In the genomic region with DNA sequence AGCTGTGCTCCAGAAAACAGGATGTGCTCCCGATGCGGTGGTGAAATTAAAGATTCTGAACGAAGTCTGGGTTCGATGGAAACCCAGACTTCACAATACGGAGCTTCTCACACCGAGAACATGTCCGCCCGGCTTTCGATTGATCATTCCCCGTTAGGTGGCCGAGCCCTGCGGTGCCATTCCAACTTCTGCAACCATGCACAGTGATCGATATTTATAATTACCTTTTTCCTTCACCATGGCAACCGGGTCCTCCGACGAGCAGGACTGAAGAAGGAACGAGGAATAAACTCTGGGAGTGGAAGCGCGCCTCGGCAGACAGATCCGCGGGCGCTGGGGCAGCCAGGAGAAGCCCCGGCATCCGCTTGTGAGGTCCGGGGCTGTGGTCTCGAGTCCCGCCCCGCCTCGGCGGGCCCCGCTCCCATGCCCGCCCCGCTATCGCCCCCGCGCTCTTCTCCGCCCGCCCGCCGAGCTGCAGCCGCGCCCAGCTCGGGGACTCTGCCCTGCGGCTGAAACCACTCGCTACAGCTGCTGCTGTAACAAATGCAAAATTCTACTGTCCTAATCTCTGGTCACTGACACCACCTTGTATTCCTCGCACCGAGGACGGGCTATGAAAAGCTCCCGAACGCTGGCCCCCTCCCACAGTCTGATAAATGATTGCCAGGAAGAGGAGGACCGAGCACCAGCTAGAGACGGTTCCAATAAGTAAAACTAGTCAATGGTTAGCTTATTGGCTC, we compare ENCODE assay signal across 1 cellular context.
TF ChIP-seq lines count a peak whose summit lies in the region.

No MANE protein-coding gene starts in this region.

TF ChIP-seq in HepG2, 621 proteins besides CTCF, POLR2A, EP300 and RAD21 (continued from another document and continues in another):
- TF ChIP-seq FOXA1 (IDR thresholded peaks at IDR 0.05) (no peak), FOXA1 (CRISPR knock-in tag; IDR thresholded peaks at IDR 0.05) (no peak), ZKSCAN1 (IDR thresholded peaks at IDR 0.05; ENCODE audit: low read length) (no peak), NR2F1 (CRISPR knock-in tag; IDR thresholded peaks at IDR 0.05) (no peak), ZNF33A (CRISPR knock-in tag; IDR thresholded peaks at IDR 0.05; ENCODE audit: borderline replicate concordance) (no peak), SALL1 (CRISPR knock-in tag; IDR thresholded peaks at IDR 0.05) (peak; percentile 67), RFX3 (CRISPR knock-in tag; IDR thresholded peaks at IDR 0.05) (peak; percentile 55), ZNF468 (CRISPR knock-in tag; IDR thresholded peaks at IDR 0.05) (no peak), SIN3A (IDR thresholded peaks at IDR 0.05; ENCODE audit: borderline replicate concordance, low read depth, low read length) (peak; percentile 19; the same call in 1 of the 2 replicates), CREB1 (IDR thresholded peaks at IDR 0.05) (no peak), CREB1 (CRISPR knock-in tag; IDR thresholded peaks at IDR 0.05) (no peak), ZNF616 (CRISPR knock-in tag; IDR thresholded peaks at IDR 0.05; ENCODE audit: low read depth) (no peak), SIX1 (CRISPR knock-in tag; IDR thresholded peaks at IDR 0.05; ENCODE audit: borderline replicate concordance) (no peak), ZNF44 (CRISPR knock-in tag; IDR thresholded peaks at IDR 0.05) (no peak), ZC3H13 (CRISPR knock-in tag; IDR thresholded peaks at IDR 0.05) (no peak), NCOR1 (IDR thresholded peaks at IDR 0.05; ENCODE audit: borderline replicate concordance, low read length) (no peak), SOX5 (CRISPR knock-in tag; IDR thresholded peaks at IDR 0.05; ENCODE audit: borderline replicate concordance) (no peak), KLF13 (CRISPR knock-in tag; IDR thresholded peaks at IDR 0.05) (no peak), MED1 (CRISPR knock-in tag; IDR thresholded peaks at IDR 0.05) (no peak), SCMH1 (CRISPR knock-in tag; IDR thresholded peaks at IDR 0.05; ENCODE audit: borderline replicate concordance) (no peak), SMAD3 (CRISPR knock-in tag; IDR thresholded peaks at IDR 0.05) (no peak), TP53 (CRISPR knock-in tag; conservative IDR thresholded peaks at IDR 0.05) (no peak), RBFOX2 (IDR thresholded peaks at IDR 0.05; ENCODE audit: low read depth, low read length) (no peak), GATAD1 (CRISPR knock-in tag; IDR thresholded peaks at IDR 0.05) (no peak), GPN1 (CRISPR knock-in tag; IDR thresholded peaks at IDR 0.05; ENCODE audit: borderline replicate concordance) (no peak), ZNF839 (CRISPR knock-in tag; IDR thresholded peaks at IDR 0.05; ENCODE audit: borderline replicate concordance) (no peak), TAF15 (IDR thresholded peaks at IDR 0.05; ENCODE audit: low read depth, low read length, poor library complexity, severe bottlenecking) (no peak), RORA (CRISPR knock-in tag; IDR thresholded peaks at IDR 0.05) (no peak), CENPT (CRISPR knock-in tag; IDR thresholded peaks at IDR 0.05; ENCODE audit: low read depth) (no peak)
- TF ChIP-seq, protein P1, sequence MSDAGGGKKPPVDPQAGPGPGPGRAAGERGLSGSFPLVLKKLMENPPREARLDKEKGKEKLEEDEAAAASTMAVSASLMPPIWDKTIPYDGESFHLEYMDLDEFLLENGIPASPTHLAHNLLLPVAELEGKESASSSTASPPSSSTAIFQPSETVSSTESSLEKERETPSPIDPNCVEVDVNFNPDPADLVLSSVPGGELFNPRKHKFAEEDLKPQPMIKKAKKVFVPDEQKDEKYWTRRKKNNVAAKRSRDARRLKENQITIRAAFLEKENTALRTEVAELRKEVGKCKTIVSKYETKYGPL (CRISPR knock-in tag; IDR thresholded peaks at IDR 0.05), result no peak
- TF ChIP-seq, protein P2, sequence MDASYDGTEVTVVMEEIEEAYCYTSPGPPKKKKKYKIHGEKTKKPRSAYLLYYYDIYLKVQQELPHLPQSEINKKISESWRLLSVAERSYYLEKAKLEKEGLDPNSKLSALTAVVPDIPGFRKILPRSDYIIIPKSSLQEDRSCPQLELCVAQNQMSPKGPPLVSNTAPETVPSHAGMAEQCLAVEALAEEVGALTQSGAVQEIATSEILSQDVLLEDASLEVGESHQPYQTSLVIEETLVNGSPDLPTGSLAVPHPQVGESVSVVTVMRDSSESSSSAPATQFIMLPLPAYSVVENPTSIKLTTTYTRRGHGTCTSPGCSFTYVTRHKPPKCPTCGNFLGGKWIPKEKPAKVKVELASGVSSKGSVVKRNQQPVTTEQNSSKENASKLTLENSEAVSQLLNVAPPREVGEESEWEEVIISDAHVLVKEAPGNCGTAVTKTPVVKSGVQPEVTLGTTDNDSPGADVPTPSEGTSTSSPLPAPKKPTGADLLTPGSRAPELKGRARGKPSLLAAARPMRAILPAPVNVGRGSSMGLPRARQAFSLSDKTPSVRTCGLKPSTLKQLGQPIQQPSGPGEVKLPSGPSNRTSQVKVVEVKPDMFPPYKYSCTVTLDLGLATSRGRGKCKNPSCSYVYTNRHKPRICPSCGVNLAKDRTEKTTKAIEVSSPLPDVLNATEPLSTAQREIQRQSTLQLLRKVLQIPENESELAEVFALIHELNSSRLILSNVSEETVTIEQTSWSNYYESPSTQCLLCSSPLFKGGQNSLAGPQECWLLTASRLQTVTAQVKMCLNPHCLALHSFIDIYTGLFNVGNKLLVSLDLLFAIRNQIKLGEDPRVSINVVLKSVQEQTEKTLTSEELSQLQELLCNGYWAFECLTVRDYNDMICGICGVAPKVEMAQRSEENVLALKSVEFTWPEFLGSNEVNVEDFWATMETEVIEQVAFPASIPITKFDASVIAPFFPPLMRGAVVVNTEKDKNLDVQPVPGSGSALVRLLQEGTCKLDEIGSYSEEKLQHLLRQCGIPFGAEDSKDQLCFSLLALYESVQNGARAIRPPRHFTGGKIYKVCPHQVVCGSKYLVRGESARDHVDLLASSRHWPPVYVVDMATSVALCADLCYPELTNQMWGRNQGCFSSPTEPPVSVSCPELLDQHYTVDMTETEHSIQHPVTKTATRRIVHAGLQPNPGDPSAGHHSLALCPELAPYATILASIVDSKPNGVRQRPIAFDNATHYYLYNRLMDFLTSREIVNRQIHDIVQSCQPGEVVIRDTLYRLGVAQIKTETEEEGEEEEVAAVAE (CRISPR knock-in tag; IDR thresholded peaks at IDR 0.05; ENCODE audit: borderline replicate concordance), result no peak
- TF ChIP-seq, protein P3, sequence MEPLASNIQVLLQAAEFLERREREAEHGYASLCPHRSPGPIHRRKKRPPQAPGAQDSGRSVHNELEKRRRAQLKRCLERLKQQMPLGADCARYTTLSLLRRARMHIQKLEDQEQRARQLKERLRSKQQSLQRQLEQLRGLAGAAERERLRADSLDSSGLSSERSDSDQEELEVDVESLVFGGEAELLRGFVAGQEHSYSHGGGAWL (CRISPR knock-in tag; IDR thresholded peaks at IDR 0.05), result no peak
- TF ChIP-seq, protein P4, sequence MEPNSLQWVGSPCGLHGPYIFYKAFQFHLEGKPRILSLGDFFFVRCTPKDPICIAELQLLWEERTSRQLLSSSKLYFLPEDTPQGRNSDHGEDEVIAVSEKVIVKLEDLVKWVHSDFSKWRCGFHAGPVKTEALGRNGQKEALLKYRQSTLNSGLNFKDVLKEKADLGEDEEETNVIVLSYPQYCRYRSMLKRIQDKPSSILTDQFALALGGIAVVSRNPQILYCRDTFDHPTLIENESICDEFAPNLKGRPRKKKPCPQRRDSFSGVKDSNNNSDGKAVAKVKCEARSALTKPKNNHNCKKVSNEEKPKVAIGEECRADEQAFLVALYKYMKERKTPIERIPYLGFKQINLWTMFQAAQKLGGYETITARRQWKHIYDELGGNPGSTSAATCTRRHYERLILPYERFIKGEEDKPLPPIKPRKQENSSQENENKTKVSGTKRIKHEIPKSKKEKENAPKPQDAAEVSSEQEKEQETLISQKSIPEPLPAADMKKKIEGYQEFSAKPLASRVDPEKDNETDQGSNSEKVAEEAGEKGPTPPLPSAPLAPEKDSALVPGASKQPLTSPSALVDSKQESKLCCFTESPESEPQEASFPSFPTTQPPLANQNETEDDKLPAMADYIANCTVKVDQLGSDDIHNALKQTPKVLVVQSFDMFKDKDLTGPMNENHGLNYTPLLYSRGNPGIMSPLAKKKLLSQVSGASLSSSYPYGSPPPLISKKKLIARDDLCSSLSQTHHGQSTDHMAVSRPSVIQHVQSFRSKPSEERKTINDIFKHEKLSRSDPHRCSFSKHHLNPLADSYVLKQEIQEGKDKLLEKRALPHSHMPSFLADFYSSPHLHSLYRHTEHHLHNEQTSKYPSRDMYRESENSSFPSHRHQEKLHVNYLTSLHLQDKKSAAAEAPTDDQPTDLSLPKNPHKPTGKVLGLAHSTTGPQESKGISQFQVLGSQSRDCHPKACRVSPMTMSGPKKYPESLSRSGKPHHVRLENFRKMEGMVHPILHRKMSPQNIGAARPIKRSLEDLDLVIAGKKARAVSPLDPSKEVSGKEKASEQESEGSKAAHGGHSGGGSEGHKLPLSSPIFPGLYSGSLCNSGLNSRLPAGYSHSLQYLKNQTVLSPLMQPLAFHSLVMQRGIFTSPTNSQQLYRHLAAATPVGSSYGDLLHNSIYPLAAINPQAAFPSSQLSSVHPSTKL (CRISPR knock-in tag; IDR thresholded peaks at IDR 0.05), result peak; percentile 45
- TF ChIP-seq, protein P5, sequence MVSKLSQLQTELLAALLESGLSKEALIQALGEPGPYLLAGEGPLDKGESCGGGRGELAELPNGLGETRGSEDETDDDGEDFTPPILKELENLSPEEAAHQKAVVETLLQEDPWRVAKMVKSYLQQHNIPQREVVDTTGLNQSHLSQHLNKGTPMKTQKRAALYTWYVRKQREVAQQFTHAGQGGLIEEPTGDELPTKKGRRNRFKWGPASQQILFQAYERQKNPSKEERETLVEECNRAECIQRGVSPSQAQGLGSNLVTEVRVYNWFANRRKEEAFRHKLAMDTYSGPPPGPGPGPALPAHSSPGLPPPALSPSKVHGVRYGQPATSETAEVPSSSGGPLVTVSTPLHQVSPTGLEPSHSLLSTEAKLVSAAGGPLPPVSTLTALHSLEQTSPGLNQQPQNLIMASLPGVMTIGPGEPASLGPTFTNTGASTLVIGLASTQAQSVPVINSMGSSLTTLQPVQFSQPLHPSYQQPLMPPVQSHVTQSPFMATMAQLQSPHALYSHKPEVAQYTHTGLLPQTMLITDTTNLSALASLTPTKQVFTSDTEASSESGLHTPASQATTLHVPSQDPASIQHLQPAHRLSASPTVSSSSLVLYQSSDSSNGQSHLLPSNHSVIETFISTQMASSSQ (IDR thresholded peaks at IDR 0.05; ENCODE audit: low read depth), result peak; percentile 39; the same call in 1 of the 2 replicates
- TF ChIP-seq, protein P5 (CRISPR knock-in tag; IDR thresholded peaks at IDR 0.05; ENCODE audit: borderline replicate concordance), result peak; percentile 79; the same call in 1 of the 2 replicates
- TF ChIP-seq, protein P6, sequence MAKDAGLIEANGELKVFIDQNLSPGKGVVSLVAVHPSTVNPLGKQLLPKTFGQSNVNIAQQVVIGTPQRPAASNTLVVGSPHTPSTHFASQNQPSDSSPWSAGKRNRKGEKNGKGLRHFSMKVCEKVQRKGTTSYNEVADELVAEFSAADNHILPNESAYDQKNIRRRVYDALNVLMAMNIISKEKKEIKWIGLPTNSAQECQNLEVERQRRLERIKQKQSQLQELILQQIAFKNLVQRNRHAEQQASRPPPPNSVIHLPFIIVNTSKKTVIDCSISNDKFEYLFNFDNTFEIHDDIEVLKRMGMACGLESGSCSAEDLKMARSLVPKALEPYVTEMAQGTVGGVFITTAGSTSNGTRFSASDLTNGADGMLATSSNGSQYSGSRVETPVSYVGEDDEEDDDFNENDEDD (CRISPR knock-in tag; IDR thresholded peaks at IDR 0.05; ENCODE audit: borderline replicate concordance), result no peak
- TF ChIP-seq, protein P7, sequence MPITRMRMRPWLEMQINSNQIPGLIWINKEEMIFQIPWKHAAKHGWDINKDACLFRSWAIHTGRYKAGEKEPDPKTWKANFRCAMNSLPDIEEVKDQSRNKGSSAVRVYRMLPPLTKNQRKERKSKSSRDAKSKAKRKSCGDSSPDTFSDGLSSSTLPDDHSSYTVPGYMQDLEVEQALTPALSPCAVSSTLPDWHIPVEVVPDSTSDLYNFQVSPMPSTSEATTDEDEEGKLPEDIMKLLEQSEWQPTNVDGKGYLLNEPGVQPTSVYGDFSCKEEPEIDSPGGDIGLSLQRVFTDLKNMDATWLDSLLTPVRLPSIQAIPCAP (CRISPR knock-in tag; IDR thresholded peaks at IDR 0.05; ENCODE audit: low read depth), result no peak
- TF ChIP-seq, protein P8, sequence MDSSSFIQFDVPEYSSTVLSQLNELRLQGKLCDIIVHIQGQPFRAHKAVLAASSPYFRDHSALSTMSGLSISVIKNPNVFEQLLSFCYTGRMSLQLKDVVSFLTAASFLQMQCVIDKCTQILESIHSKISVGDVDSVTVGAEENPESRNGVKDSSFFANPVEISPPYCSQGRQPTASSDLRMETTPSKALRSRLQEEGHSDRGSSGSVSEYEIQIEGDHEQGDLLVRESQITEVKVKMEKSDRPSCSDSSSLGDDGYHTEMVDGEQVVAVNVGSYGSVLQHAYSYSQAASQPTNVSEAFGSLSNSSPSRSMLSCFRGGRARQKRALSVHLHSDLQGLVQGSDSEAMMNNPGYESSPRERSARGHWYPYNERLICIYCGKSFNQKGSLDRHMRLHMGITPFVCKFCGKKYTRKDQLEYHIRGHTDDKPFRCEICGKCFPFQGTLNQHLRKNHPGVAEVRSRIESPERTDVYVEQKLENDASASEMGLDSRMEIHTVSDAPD (CRISPR knock-in tag; IDR thresholded peaks at IDR 0.05), result no peak
- TF ChIP-seq, protein P9, sequence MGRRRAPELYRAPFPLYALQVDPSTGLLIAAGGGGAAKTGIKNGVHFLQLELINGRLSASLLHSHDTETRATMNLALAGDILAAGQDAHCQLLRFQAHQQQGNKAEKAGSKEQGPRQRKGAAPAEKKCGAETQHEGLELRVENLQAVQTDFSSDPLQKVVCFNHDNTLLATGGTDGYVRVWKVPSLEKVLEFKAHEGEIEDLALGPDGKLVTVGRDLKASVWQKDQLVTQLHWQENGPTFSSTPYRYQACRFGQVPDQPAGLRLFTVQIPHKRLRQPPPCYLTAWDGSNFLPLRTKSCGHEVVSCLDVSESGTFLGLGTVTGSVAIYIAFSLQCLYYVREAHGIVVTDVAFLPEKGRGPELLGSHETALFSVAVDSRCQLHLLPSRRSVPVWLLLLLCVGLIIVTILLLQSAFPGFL (CRISPR knock-in tag; IDR thresholded peaks at IDR 0.05), result no peak
- TF ChIP-seq, protein P10, sequence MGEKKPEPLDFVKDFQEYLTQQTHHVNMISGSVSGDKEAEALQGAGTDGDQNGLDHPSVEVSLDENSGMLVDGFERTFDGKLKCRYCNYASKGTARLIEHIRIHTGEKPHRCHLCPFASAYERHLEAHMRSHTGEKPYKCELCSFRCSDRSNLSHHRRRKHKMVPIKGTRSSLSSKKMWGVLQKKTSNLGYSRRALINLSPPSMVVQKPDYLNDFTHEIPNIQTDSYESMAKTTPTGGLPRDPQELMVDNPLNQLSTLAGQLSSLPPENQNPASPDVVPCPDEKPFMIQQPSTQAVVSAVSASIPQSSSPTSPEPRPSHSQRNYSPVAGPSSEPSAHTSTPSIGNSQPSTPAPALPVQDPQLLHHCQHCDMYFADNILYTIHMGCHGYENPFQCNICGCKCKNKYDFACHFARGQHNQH (CRISPR knock-in tag; IDR thresholded peaks at IDR 0.05), result no peak
